In the genomic region with DNA sequence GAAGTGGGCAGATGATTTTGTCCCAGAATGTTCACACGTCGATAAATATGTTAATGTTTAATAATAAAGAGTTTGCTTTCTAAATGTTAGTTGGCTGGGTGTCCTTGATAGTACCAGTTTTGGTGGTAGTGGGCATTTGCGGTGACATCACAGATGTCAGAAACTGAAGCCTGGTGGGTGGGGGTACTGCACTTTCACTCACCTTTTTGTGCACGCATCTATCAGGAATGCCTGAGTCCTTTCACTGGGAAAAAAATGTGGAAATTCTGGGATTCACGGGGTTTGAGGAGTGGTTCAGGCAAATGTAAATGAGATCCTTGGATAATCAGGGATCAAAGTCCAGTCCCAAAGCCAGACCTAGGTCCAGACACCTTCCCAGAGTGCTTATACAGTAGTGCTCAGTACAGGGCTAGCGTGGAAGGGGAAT, we compare ENCODE assay signal across 11 cellular contexts. TPM values are rescaled to one million over a fixed set of nuclear protein-coding genes. Genes with fewer than 3 reads are reported as not detected.
DNase-seq lines count a peak whose midpoint lies in the region; ATAC-seq, FAIRE-seq and TF ChIP-seq lines count a peak whose summit lies in the region.
"Had no signal": no experiment of that assay in that cellular context is flagged by ENCODE, and none has a peak within 500 bp of the region (broad histone marks: within the 10 kb centered on the region; RNA-seq: fewer than 3 reads in every experiment).

No MANE protein-coding gene starts in this region.

- peaks cover 4% of the 10 kb centered on the region; the same call in 1 of the 2 replicates for H3K9me3 Mint-ChIP-seq in HFFc6
- H3K9me3 Mint-ChIP-seq in activated CD8-positive, alpha-beta T cell treated with anti-CD3 and anti-CD28 coated beads, Interleukin-2, amount 10 ng/mL, durations not matched to agents 7 days and 5 days (ENCODE audit: insufficient read depth), result peaks cover 3% of the 10 kb centered on the region

- DNase-seq in HFFc6, result no peak
- no peak for DNase-seq in mammary epithelial cell
- DNase-seq in HepG2 (ENCODE audit: low spot score), result peak; percentile 70
- no peak for DNase-seq in activated CD8-positive, alpha-beta T cell treated with anti-CD3 and anti-CD28 coated beads, Interleukin-2, amount 10 ng/mL, durations not matched to agents 7 days and 5 days
- DNase-seq in NCI-H2107 (lab: John Stamatoyannopoulos, UW), result no peak
- no peak for DNase-seq in posterior cingulate gyrus
- DNase-seq in NCI-H1694 (lab: John Stamatoyannopoulos, UW), result no peak
- DNase-seq: activated CD8-positive, alpha-beta memory T cell treated with anti-CD3 and anti-CD28 coated beads, Interleukin-2, amount 10 ng/mL, durations not matched to agents 7 days and 5 days had no signal

- H3K4me1 ChIP-seq in mammary epithelial cell (ENCODE audit: insufficient read depth, low read length) (peaks cover 20% of the 10 kb centered on the region), HepG2 (ENCODE audit: insufficient read depth, low read length) (peaks cover 66% of the 10 kb centered on the region), subcutaneous abdominal adipose tissue (ENCODE audit: control insufficient read depth in 5 of 5, insufficient read depth in 5 of 5, low read length in 5 of 5) (peaks cover 3 to 69% (median 44%) of the 10 kb centered on the region in 5 donors)

- H3K4me3 ChIP-seq in mammary epithelial cell (replicated peaks in 1 of 3; ENCODE audit: insufficient read depth in 1 of 3, low read depth in 2 of 3, low read length in 3 of 3), result peak overlapping the region; percentile 62 to 96 (median 89)
- peak overlapping the region; percentile 91 to 98 (median 96) for H3K4me3 ChIP-seq in HepG2 (replicated peaks in 1 of 3; ENCODE audit: insufficient read depth in 1 of 3, low read depth in 2 of 3, low read length in 3 of 3)
- peak overlapping the region; percentile 84 to 98 (median 86) for H3K4me3 ChIP-seq in subcutaneous abdominal adipose tissue (ENCODE audit: low read depth in 1 of 5, low read length in 5 of 5)

- peak overlapping the region; percentile 51 for H3K27ac ChIP-seq in mammary epithelial cell (ENCODE audit: insufficient read depth, low read depth, low read length)
- peak overlapping the region; percentile 78 for H3K27ac ChIP-seq in HepG2 (ENCODE audit: extremely low read length, insufficient read depth, low read length)
- peak overlapping the region; percentile 98 for H3K27ac ChIP-seq in subcutaneous abdominal adipose tissue (ENCODE audit: low read depth, low read length)

- peak overlapping the region; percentile 80 for H3K9ac ChIP-seq in mammary epithelial cell (ENCODE audit: insufficient read depth, low read length)
- peak overlapping the region; percentile 91 for H3K9ac ChIP-seq in HepG2 (ENCODE audit: insufficient read depth, low read depth, low read length)
- peak overlapping the region; percentile 90 to 97 (median 96) for H3K9ac ChIP-seq in subcutaneous abdominal adipose tissue (ENCODE audit: low read length in 5 of 5)

- peaks cover 79% of the 10 kb centered on the region for H3K79me2 ChIP-seq in mammary epithelial cell (ENCODE audit: insufficient read depth, low read length)
- peaks cover 77% of the 10 kb centered on the region for H3K79me2 ChIP-seq in HepG2 (ENCODE audit: insufficient read depth, low read length)

- H3K4me3 Mint-ChIP-seq in HFFc6, result peak overlapping the region; percentile 94
- no peak overlapping the region for H3K4me3 Mint-ChIP-seq in activated CD8-positive, alpha-beta T cell treated with anti-CD3 and anti-CD28 coated beads, Interleukin-2, amount 10 ng/mL, durations not matched to agents 7 days and 5 days

- 0 out of 4 replicates have a peak, but pooled peaks of 1 of the 2 experiments have one; percentile 13 for TF ChIP-seq EP300 in HepG2 (IDR thresholded peaks at IDR 0.05; ENCODE audit: low read depth in 2 of 2, low read length in 2 of 2)
- TF ChIP-seq EP300 in HepG2 (CRISPR knock-in tag; IDR thresholded peaks at IDR 0.05; ENCODE audit: borderline replicate concordance), result no peak

- TF ChIP-seq CTCF in HFFc6 (IDR thresholded peaks at IDR 0.05) (no peak), mammary epithelial cell (conservative IDR thresholded peaks at IDR 0.05 in 1 of 2, IDR thresholded peaks at IDR 0.05 in 1 of 2; ENCODE audit: extremely low read depth in 1 of 2, insufficient read depth in 1 of 2, low read depth in 1 of 2, low read length in 2 of 2) (no peak), HepG2 (CRISPR knock-in tag; IDR thresholded peaks at IDR 0.05) (no peak)

- CTCF ChIA-PET in mammary epithelial cell (lab: Charles Lee; ENCODE audit: low non-redundant PET), result no interaction called here
- CTCF ChIA-PET in HepG2 (lab: Yijun Ruan, JAX; ENCODE audit: low intra/inter-chr PET ratio, low total read pairs), result interaction anchor here (1.9 kb wide), 1 partner anchor 64 kb away, joined by 10 read pairs; no protein-coding TSS in a partner anchor
- CTCF ChIA-PET in activated CD8-positive, alpha-beta T cell treated with anti-CD3 and anti-CD28 coated beads, Interleukin-2, amount 10 ng/mL, durations not matched to agents 7 days and 5 days (lab: Charles Lee), result interaction anchor here (2.0 kb wide), 1 partner anchor 237 kb away, joined by 5 read pairs; no protein-coding TSS in a partner anchor

- no peaks in the 10 kb centered on the region for H3K9me3 ChIP-seq in mammary epithelial cell (replicated peaks; ENCODE audit: insufficient read depth, low read length)
- H3K9me3 ChIP-seq in HepG2 (ENCODE audit: low read length), result peaks cover 9% of the 10 kb centered on the region; the same call in 1 of the 2 replicates
- H3K9me3 ChIP-seq in subcutaneous abdominal adipose tissue (ENCODE audit: control insufficient read depth in 5 of 5, low read length in 5 of 5), result no peaks in the 10 kb centered on the region

- WGBS in mammary epithelial cell (ENCODE audit: low coverage, missing lambda C conversion rate), result 89% methylated on average over 6 of the region's 6 CpGs
- WGBS in HepG2 (ENCODE audit: low lambda C conversion rate), result 15% methylated on average over 6 of the region's 6 CpGs

- dilution Hi-C loops in mammary epithelial cell (cut with HindIII; ENCODE audit: low sequenced_read_pairs), result no loop called here

- H3K4me2 ChIP-seq in mammary epithelial cell (ENCODE audit: insufficient read depth, low read depth, low read length) (peak overlapping the region; percentile 80), HepG2 (ENCODE audit: low read depth, low read length) (peak overlapping the region; percentile 86)

- POLR2A ChIA-PET in HepG2 (lab: Yijun Ruan, JAX), result interaction anchor here (1.4 to 1.5 kb wide), 2 partner anchors 15 to 30 kb away, joined by 4 to 6 read pairs; no protein-coding TSS in a partner anchor
- POLR2A ChIA-PET in activated CD8-positive, alpha-beta T cell treated with anti-CD3 and anti-CD28 coated beads, Interleukin-2, amount 10 ng/mL, durations not matched to agents 7 days and 5 days (lab: Charles Lee), result no interaction called here

- no peak for TF ChIP-seq RAD21 in HepG2 (CRISPR knock-in tag; IDR thresholded peaks at IDR 0.05)

- H4K20me1 ChIP-seq in mammary epithelial cell (ENCODE audit: insufficient read depth, low read length), result no peaks in the 10 kb centered on the region
- H4K20me1 ChIP-seq in HepG2 (ENCODE audit: insufficient read depth, low read length), result peaks cover 20% of the 10 kb centered on the region

- peaks cover 10% of the 10 kb centered on the region for H3K36me3 Mint-ChIP-seq in HFFc6 (ENCODE audit: low read depth)
- H3K36me3 Mint-ChIP-seq in activated CD8-positive, alpha-beta T cell treated with anti-CD3 and anti-CD28 coated beads, Interleukin-2, amount 10 ng/mL, durations not matched to agents 7 days and 5 days (ENCODE audit: low read depth), result peaks cover 5% of the 10 kb centered on the region

- H3K27me3 ChIP-seq in mammary epithelial cell (ENCODE audit: insufficient read depth, low read length), result no peaks in the 10 kb centered on the region
- peaks cover 0 to 8% of the 10 kb centered on the region in 2 experiments; a peak in 1 of 5 replicates for H3K27me3 ChIP-seq in HepG2 (ENCODE audit: control insufficient read depth in 1 of 2, insufficient read depth in 2 of 2, low read length in 2 of 2)
- no peaks in the 10 kb centered on the region for H3K27me3 ChIP-seq in subcutaneous abdominal adipose tissue (ENCODE audit: control insufficient read depth in 5 of 5, insufficient read depth in 4 of 5, low read length in 5 of 5)

- peak in 1 of 2 experiments; percentile 43; a peak in 1 of 4 replicates for TF ChIP-seq POLR2A in HepG2 (IDR thresholded peaks at IDR 0.05; ENCODE audit: insufficient read depth in 1 of 2, low read depth in 2 of 2, low read length in 2 of 2)

- H3K4me1 Mint-ChIP-seq in HFFc6 (ENCODE audit: low read depth), result peaks cover 42% of the 10 kb centered on the region
- H3K4me1 Mint-ChIP-seq in activated CD8-positive, alpha-beta T cell treated with anti-CD3 and anti-CD28 coated beads, Interleukin-2, amount 10 ng/mL, durations not matched to agents 7 days and 5 days (ENCODE audit: low read depth), result peaks cover 61% of the 10 kb centered on the region

- no peak for FAIRE-seq in HepG2 (lab: Jason Lieb, UNC)

- H2AFZ ChIP-seq in mammary epithelial cell (ENCODE audit: low read depth, low read length) (no peak overlapping the region), HepG2 (ENCODE audit: low read length) (no peak overlapping the region)

- in situ Hi-C loops in mammary epithelial cell (cut with MboI; ENCODE audit: low sequenced_read_pairs in 2 of 2), result no loop called here
- in situ Hi-C loops in HepG2 (cut with HindIII; ENCODE audit: extremely low pct_ligation_motif_present, low pct_unique_long_range_greater_than_20kb), result no loop called here

- no peak for ATAC-seq in HepG2
- ATAC-seq in activated CD8-positive, alpha-beta T cell treated with anti-CD3 and anti-CD28 coated beads, Interleukin-2, amount 10 ng/mL, durations not matched to agents 7 days and 5 days, result no peak
- ATAC-seq: activated CD8-positive, alpha-beta memory T cell treated with anti-CD3 and anti-CD28 coated beads, Interleukin-2, amount 10 ng/mL, durations not matched to agents 7 days and 5 days had no signal

- BruUV-seq in mammary epithelial cell (replicated peaks; lab: Mats Ljungman, UMichigan) (no TSS peak), HepG2 (replicated peaks; lab: Mats Ljungman, UMichigan) (no TSS peak)

- intact Hi-C loops in mammary epithelial cell (cut with micrococcal nuclease), result no loop called here
- intact Hi-C loops in HepG2 (cut with micrococcal nuclease; ENCODE audit: unreplicated experiment), result loop anchor here (1.0 kb wide), 1 partner anchor 65 kb away; no protein-coding TSS in a partner anchor
- intact Hi-C loops in posterior cingulate gyrus (cut with DNase I), result no loop called here

- H3K27me3 Mint-ChIP-seq in HFFc6 (ENCODE audit: insufficient read depth), result no peaks in the 10 kb centered on the region; the same call in 1 of the 2 replicates
- peaks cover 70% of the 10 kb centered on the region for H3K27me3 Mint-ChIP-seq in activated CD8-positive, alpha-beta T cell treated with anti-CD3 and anti-CD28 coated beads, Interleukin-2, amount 10 ng/mL, durations not matched to agents 7 days and 5 days (ENCODE audit: low read depth)

- H3K27ac Mint-ChIP-seq in HFFc6, result peak overlapping the region; percentile 89; the same call in 1 of the 2 replicates
- no peak overlapping the region for H3K27ac Mint-ChIP-seq in activated CD8-positive, alpha-beta T cell treated with anti-CD3 and anti-CD28 coated beads, Interleukin-2, amount 10 ng/mL, durations not matched to agents 7 days and 5 days
- H3K27ac Mint-ChIP-seq: activated CD8-positive, alpha-beta memory T cell treated with anti-CD3 and anti-CD28 coated beads, Interleukin-2, amount 10 ng/mL, durations not matched to agents 7 days and 5 days; T-helper 1 cell treated with Interleukin-12 subunit alpha and Interleukin-12 subunit beta and Interleukin-4 antibody, amounts not matched to agents 30 μg/mL and 1 μg/mL, for 36 hours had no signal

- H3K36me3 ChIP-seq in mammary epithelial cell (ENCODE audit: insufficient read depth, low read length) (no peaks in the 10 kb centered on the region), HepG2 (replicated peaks in 1 of 2; ENCODE audit: control insufficient read depth in 1 of 2, insufficient read depth in 2 of 2, low read length in 2 of 2) (peaks cover 3 to 7% of the 10 kb centered on the region in 2 experiments; a peak in 4 of 5 replicates), subcutaneous abdominal adipose tissue (ENCODE audit: control insufficient read depth in 5 of 5, insufficient read depth in 5 of 5, low read length in 5 of 5) (peaks cover 0 to 6% (median 0%) of the 10 kb centered on the region in 5 donors)

RNA-seq across cellular contexts. Expression of a gene that starts 3.2 kb away (rescaled TPM):
- 100 to 1,000 TPM in 4 of 6 experiments, 10 to 100 TPM in 2; 93.5 to 115 (median 101) TPM for total RNA-seq in HFFc6 (2021; fragmentation: NEBNext Ultra II Directional; extraction: Animal tissue kit (Norgen Biotek cat#: 25700))
- 100 to 1,000 TPM; 130 to 174 TPM for total RNA-seq in mammary epithelial cell
- 182 TPM for polyA plus RNA-seq in mammary epithelial cell
- 153 TPM for polyA minus RNA-seq in mammary epithelial cell
- total RNA-seq in HepG2 (2016; rRNA removed; fragmentation: Illumina TruSeq; extraction: Trizol), result 47.1 and 64.9 TPM in 2 replicates
- total RNA-seq in HepG2 (2016; cell fraction: cytosol; rRNA removed; fragmentation: Illumina TruSeq; extraction: Trizol; ENCODE audit: low read depth), result 15.6 and 21.2 TPM in 2 replicates
- 45.9 and 54.8 TPM in 2 replicates for total RNA-seq in HepG2 (2016; cell fraction: insoluble cytoplasmic fraction; rRNA removed; fragmentation: Illumina TruSeq; extraction: Trizol)
- total RNA-seq in HepG2 (2016; cell fraction: membrane; rRNA removed; fragmentation: Illumina TruSeq; extraction: Trizol), result 54.5 and 63.7 TPM in 2 replicates
- total RNA-seq in HepG2 (2016; cell fraction: nucleus; rRNA removed; fragmentation: Illumina TruSeq; extraction: Trizol), result 54.3 and 61.3 TPM in 2 replicates
- polyA plus RNA-seq in HepG2 (2011; rRNA removed), result 182 and 202 TPM in 2 replicates
- 62.2 and 87.1 TPM in 2 replicates for polyA plus RNA-seq in HepG2 (2011; cell fraction: cytosol; rRNA removed)
- polyA plus RNA-seq in HepG2 (2011; cell fraction: nucleus; rRNA removed), result 133 and 141 TPM in 2 replicates
- polyA plus RNA-seq in HepG2 (2012), result 97.8 and 103 TPM in 2 replicates
- 15.2 and 19.3 TPM in 2 replicates for polyA plus RNA-seq in HepG2 (2016; cell fraction: cytosol; fragmentation: Illumina TruSeq; extraction: Trizol; ENCODE audit: low read depth)
- 72.5 and 91.0 TPM in 2 replicates for polyA plus RNA-seq in HepG2 (2016; cell fraction: insoluble cytoplasmic fraction; fragmentation: Illumina TruSeq; extraction: Trizol; ENCODE audit: low read depth)
- polyA plus RNA-seq in HepG2 (2016; cell fraction: membrane; fragmentation: Illumina TruSeq; extraction: Trizol; ENCODE audit: low read depth), result 64.7 and 77.7 TPM in 2 replicates
- polyA plus RNA-seq in HepG2 (2016; cell fraction: nucleus; fragmentation: Illumina TruSeq; extraction: Trizol; ENCODE audit: insufficient read depth, low read depth), result 74.5 and 82.8 TPM in 2 replicates
- polyA minus RNA-seq in HepG2 (2011; rRNA and poly(A)+ RNA removed; ENCODE audit: low replicate concordance), result 156 and 217 TPM in 2 replicates
- 122 and 129 TPM in 2 replicates for polyA minus RNA-seq in HepG2 (2011; cell fraction: cytosol; rRNA and poly(A)+ RNA removed)
- polyA minus RNA-seq in HepG2 (2011; cell fraction: nucleus; rRNA and poly(A)+ RNA removed), result 185 and 262 TPM in 2 replicates
- total RNA-seq in activated CD8-positive, alpha-beta T cell treated with anti-CD3 and anti-CD28 coated beads, Interleukin-2, amount 10 ng/mL, durations not matched to agents 7 days and 5 days, result 10 to 100 TPM; 12.6 to 16.2 TPM
- polyA plus RNA-seq: neural cell had no signal
